13 cellular contexts compared by ENCODE assay signal in genomic region chrX:153921511-153922285, GRCh38. TPM values are rescaled to one million over a fixed set of nuclear protein-coding genes. Genes with fewer than 3 reads are reported as not detected.
DNase-seq lines count a peak whose midpoint lies in the region; ATAC-seq lines count a peak whose summit lies in the region.
"Had no signal": no experiment of that assay in that cellular context is flagged by ENCODE, and none has a peak within 500 bp of the region (broad histone marks: within the 10 kb centered on the region; RNA-seq: fewer than 3 reads in every experiment).

No MANE protein-coding gene starts in this region.

- H3K9me3 ChIP-seq in BLaER1 treated with 17β-estradiol and CSF1 and Interleukin-3, amounts not matched to agents 10 nM and 100 nM (replicated peaks in 1 of 11): peaks cover 0 to 14% (median 0%) of the 10 kb centered on the region in 11 experiments; a peak in 3 of 22 replicates
- no peaks in the 10 kb centered on the region for H3K9me3 ChIP-seq in GM23248 (ENCODE audit: low read depth)
- H3K9me3 ChIP-seq: gastroesophageal sphincter had no signal

- H3K9ac ChIP-seq in BLaER1 treated with 17β-estradiol and CSF1 and Interleukin-3, amounts not matched to agents 10 nM and 100 nM: peak overlapping the region in 10 of 11 experiments; percentile 33 to 100 (median 48); a peak in 13 of 22 replicates
- H3K9ac ChIP-seq in GM23248: no peak overlapping the region

- no peaks in the 10 kb centered on the region for H3K9me2 ChIP-seq in GM23248 (ENCODE audit: insufficient read depth)

- 23 to 38% methylated on average over 11 to 20 of the region's 36 CpGs for WGBS in GM23248 (ENCODE audit: low coverage in 1 of 2, low lambda C conversion rate in 2 of 2, missing lambda C conversion rate in 2 of 2), 2 experiments

- H3K27me3 Mint-ChIP-seq in activated T-helper 17 cell treated with anti-CD3 and anti-CD28 coated beads, Interleukin-2, amount 50 U/mL, for 72 hours: no peaks in the 10 kb centered on the region
- H3K27me3 Mint-ChIP-seq: memory B cell had no signal

- H3K4me1 Mint-ChIP-seq in activated T-helper 17 cell treated with anti-CD3 and anti-CD28 coated beads, Interleukin-2, amount 50 U/mL, for 72 hours: peaks cover 4% of the 10 kb centered on the region

- H3K4me3 ChIP-seq in BLaER1 treated with 17β-estradiol and CSF1 and Interleukin-3, amounts not matched to agents 10 nM and 100 nM: peak overlapping the region in 7 of 10 experiments; percentile 25 to 78 (median 72); a peak in 11 of 20 replicates
- H3K4me3 ChIP-seq in GM23248: no peak overlapping the region

- no peaks in the 10 kb centered on the region for H3K9me3 Mint-ChIP-seq in activated T-helper 17 cell treated with anti-CD3 and anti-CD28 coated beads, Interleukin-2, amount 50 U/mL, for 72 hours
- H3K9me3 Mint-ChIP-seq: IgD-negative memory B cell, memory B cell had no signal

- H3K4me1 ChIP-seq in BLaER1 treated with 17β-estradiol and CSF1 and Interleukin-3, amounts not matched to agents 10 nM and 100 nM: peaks cover 28 to 66% (median 56%) of the 10 kb centered on the region in 10 experiments
- no peaks in the 10 kb centered on the region for H3K4me1 ChIP-seq in GM23248 (ENCODE audit: insufficient read depth)

- peaks cover 91 to 99% (median 95%) of the 10 kb centered on the region in 11 experiments for H3K27me3 ChIP-seq in BLaER1 treated with 17β-estradiol and CSF1 and Interleukin-3, amounts not matched to agents 10 nM and 100 nM
- H3K27me3 ChIP-seq in GM23248 (replicated peaks; ENCODE audit: insufficient read depth): no peaks in the 10 kb centered on the region
- H3K27me3 ChIP-seq: gastroesophageal sphincter had no signal

- 0 out of 2 replicates have a peak overlapping the region, but pooled peaks have one; percentile 48 for H2AFZ ChIP-seq in GM23248

- H3K27ac Mint-ChIP-seq in activated T-helper 17 cell treated with anti-CD3 and anti-CD28 coated beads, Interleukin-2, amount 50 U/mL, for 72 hours: peak overlapping the region; percentile 72
- H3K27ac Mint-ChIP-seq: memory B cell had no signal

- H3K79me2 ChIP-seq in GM23248 (ENCODE audit: insufficient read depth): no peaks in the 10 kb centered on the region

- H3F3A ChIP-seq in GM23248 (ENCODE audit: insufficient read depth): no peaks in the 10 kb centered on the region

- peaks cover 13 to 52% (median 45%) of the 10 kb centered on the region in 11 experiments; a peak in 21 of 22 replicates for H3K36me3 ChIP-seq in BLaER1 treated with 17β-estradiol and CSF1 and Interleukin-3, amounts not matched to agents 10 nM and 100 nM
- no peaks in the 10 kb centered on the region for H3K36me3 ChIP-seq in GM23248 (ENCODE audit: low read depth)
- H3K36me3 ChIP-seq: gastroesophageal sphincter had no signal

- peaks cover 49% of the 10 kb centered on the region for H3K36me3 Mint-ChIP-seq in activated T-helper 17 cell treated with anti-CD3 and anti-CD28 coated beads, Interleukin-2, amount 50 U/mL, for 72 hours (ENCODE audit: low read depth)

- DNase-seq in GM23248 (peak; percentile 45), myocyte (ENCODE audit: low read depth) (peak; percentile 79), NCI-H2196 (lab: John Stamatoyannopoulos, UW; ENCODE audit: unreplicated experiment) (no peak)
- DNase-seq: DMS153 had no signal

- peak overlapping the region; percentile 88 for H3K4me3 Mint-ChIP-seq in activated T-helper 17 cell treated with anti-CD3 and anti-CD28 coated beads, Interleukin-2, amount 50 U/mL, for 72 hours

- peak overlapping the region in 5 of 11 experiments; percentile 17 to 47 (median 35); a peak in 5 of 22 replicates for H3K27ac ChIP-seq in BLaER1 treated with 17β-estradiol and CSF1 and Interleukin-3, amounts not matched to agents 10 nM and 100 nM
- no peak overlapping the region for H3K27ac ChIP-seq in GM23248

- no peak for ATAC-seq in activated T-helper 17 cell treated with anti-CD3 and anti-CD28 coated beads, Interleukin-2, amount 50 U/mL, for 72 hours (replicated peaks)
- no peak for ATAC-seq in GM21528 (IDR thresholded peaks at IDR 0.05; ENCODE audit: low FRiP score, unreplicated experiment)
- no peak for ATAC-seq in GM21619 (IDR thresholded peaks at IDR 0.05; ENCODE audit: unreplicated experiment)
- ATAC-seq in GM19463 (IDR thresholded peaks at IDR 0.05; ENCODE audit: unreplicated experiment): no peak
- ATAC-seq: gastroesophageal sphincter had no signal

- peaks cover 76 to 100% (median 98%) of the 10 kb centered on the region in 11 experiments for H4K20me1 ChIP-seq in BLaER1 treated with 17β-estradiol and CSF1 and Interleukin-3, amounts not matched to agents 10 nM and 100 nM
- no peaks in the 10 kb centered on the region for H4K20me1 ChIP-seq in GM23248 (ENCODE audit: insufficient read depth)

- H3K4me2 ChIP-seq in BLaER1 treated with 17β-estradiol and CSF1 and Interleukin-3, amounts not matched to agents 10 nM and 100 nM: peak overlapping the region; percentile 87 to 99 (median 92)
- H3K4me2 ChIP-seq in GM23248 (ENCODE audit: unreplicated experiment): no peak overlapping the region

- in situ Hi-C loops in GM23248 (cut with MboI): no loop called here

RNA-seq across cellular contexts. Expression of gene ARHGAP4, which starts 4.4 kb away (rescaled TPM):
- 2.8 TPM in 1 of 2 replicates, not detected in the other for total RNA-seq in GM23248 (2014; rRNA removed; shearing (Covaris generic))
- 0.43 and 0.45 TPM in 2 replicates for polyA plus RNA-seq in GM23248 (2016; fragmentation: Nextera tagmentation; extraction: Ambion mirVana)
- total RNA-seq in activated T-helper 17 cell treated with anti-CD3 and anti-CD28 coated beads, Interleukin-2, amount 50 U/mL, for 72 hours: 100 to 1,000 TPM; 105 to 147 TPM
- total RNA-seq in myocyte: 12.8 and 18.2 TPM in 2 replicates
- 4.8 TPM for polyA plus RNA-seq in myocyte (2012)

RNA-seq across cellular contexts. Expression of gene NAA10, which starts 13.1 kb away (rescaled TPM):
- total RNA-seq in GM23248 (2014; rRNA removed; shearing (Covaris generic)): 105 and 154 TPM in 2 replicates
- 161 and 166 TPM in 2 replicates for polyA plus RNA-seq in GM23248 (2016; fragmentation: Nextera tagmentation; extraction: Ambion mirVana)
- 100 to 1,000 TPM in 1 of 2 donors, 10 to 100 TPM in 1; 74.7 to 146 TPM for total RNA-seq in activated T-helper 17 cell treated with anti-CD3 and anti-CD28 coated beads, Interleukin-2, amount 50 U/mL, for 72 hours
- 120 and 132 TPM in 2 replicates for total RNA-seq in myocyte
- 150 TPM for polyA plus RNA-seq in myocyte (2012)

RNA-seq across cellular contexts. Expression of gene AVPR2, which starts 17.2 kb away (rescaled TPM):
- not detected in 2 replicates for total RNA-seq in GM23248 (2014; rRNA removed; shearing (Covaris generic))
- not detected in 2 replicates for polyA plus RNA-seq in GM23248 (2016; fragmentation: Nextera tagmentation; extraction: Ambion mirVana)
- under 1 TPM in 1 of 2 donors, not detected in 1; 0.32 TPM for total RNA-seq in activated T-helper 17 cell treated with anti-CD3 and anti-CD28 coated beads, Interleukin-2, amount 50 U/mL, for 72 hours
- total RNA-seq in myocyte: 0.48 and 1.0 TPM in 2 replicates
- 0.35 TPM for polyA plus RNA-seq in myocyte (2012)
- total RNA-seq: NCI-H460 had no signal
- polyA plus RNA-seq: IgD-negative memory B cell had no signal

RNA-seq across cellular contexts. Expression of gene RENBP, which starts 22.7 kb away (rescaled TPM):
- total RNA-seq in GM23248 (2014; rRNA removed; shearing (Covaris generic)): 0.11 TPM in 1 of 2 replicates, not detected in the other
- polyA plus RNA-seq in GM23248 (2016; fragmentation: Nextera tagmentation; extraction: Ambion mirVana): not detected in 2 replicates
- 1 to 10 TPM; 4.7 to 4.9 TPM for total RNA-seq in activated T-helper 17 cell treated with anti-CD3 and anti-CD28 coated beads, Interleukin-2, amount 50 U/mL, for 72 hours
- total RNA-seq in myocyte: 2.5 and 2.7 TPM in 2 replicates
- polyA plus RNA-seq in myocyte (2012): 4.0 TPM

RNA-seq across cellular contexts. Expression of gene L1CAM, which starts 35.7 kb away (rescaled TPM):
- total RNA-seq in GM23248 (2014; rRNA removed; shearing (Covaris generic)): 1.9 TPM in 1 of 2 replicates, not detected in the other
- 0.34 and 0.38 TPM in 2 replicates for polyA plus RNA-seq in GM23248 (2016; fragmentation: Nextera tagmentation; extraction: Ambion mirVana)
- total RNA-seq in activated T-helper 17 cell treated with anti-CD3 and anti-CD28 coated beads, Interleukin-2, amount 50 U/mL, for 72 hours: 1 to 10 TPM; 2.3 to 2.4 TPM
- 24.6 and 44.9 TPM in 2 replicates for total RNA-seq in myocyte
- 44.1 TPM for polyA plus RNA-seq in myocyte (2012)
